ENCODE assay signal across 2 cellular contexts in the genomic region with DNA sequence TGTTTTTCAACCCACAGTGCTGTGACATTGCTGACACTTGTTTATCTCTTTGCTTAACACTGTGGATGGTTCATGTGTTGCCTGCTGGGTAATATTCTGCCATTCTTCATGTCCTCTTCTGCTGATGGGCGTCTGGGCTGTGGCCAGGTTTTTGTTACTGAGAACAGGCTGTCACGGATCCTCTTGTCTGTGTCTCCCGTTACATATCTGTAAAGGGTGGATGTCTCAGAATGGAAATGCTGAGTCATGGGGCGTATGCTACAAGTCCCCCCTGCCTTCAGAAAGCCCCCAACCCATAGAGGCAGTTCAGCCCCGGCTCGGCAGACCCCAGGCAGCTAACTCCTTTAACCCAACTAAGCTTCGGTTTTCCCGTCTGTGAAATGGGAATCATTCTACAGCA.
TF ChIP-seq lines count a peak whose summit lies in the region.

No MANE protein-coding gene starts in this region.

TF ChIP-seq in H1, 55 proteins besides CTCF, POLR2A, EP300 and RAD21:
- 0 out of 2 replicates have a peak, but pooled peaks have one; percentile 19 for TF ChIP-seq BACH1 (IDR thresholded peaks at IDR 0.05; ENCODE audit: low read length)

TF ChIP-seq in HepG2, 621 proteins besides CTCF, POLR2A, EP300 and RAD21:
- peak; percentile 78 for TF ChIP-seq NFE2L2 (IDR thresholded peaks at IDR 0.05; ENCODE audit: low read length)
